Comparison of ENCODE assay signal across 12 cellular contexts in the genomic region with DNA sequence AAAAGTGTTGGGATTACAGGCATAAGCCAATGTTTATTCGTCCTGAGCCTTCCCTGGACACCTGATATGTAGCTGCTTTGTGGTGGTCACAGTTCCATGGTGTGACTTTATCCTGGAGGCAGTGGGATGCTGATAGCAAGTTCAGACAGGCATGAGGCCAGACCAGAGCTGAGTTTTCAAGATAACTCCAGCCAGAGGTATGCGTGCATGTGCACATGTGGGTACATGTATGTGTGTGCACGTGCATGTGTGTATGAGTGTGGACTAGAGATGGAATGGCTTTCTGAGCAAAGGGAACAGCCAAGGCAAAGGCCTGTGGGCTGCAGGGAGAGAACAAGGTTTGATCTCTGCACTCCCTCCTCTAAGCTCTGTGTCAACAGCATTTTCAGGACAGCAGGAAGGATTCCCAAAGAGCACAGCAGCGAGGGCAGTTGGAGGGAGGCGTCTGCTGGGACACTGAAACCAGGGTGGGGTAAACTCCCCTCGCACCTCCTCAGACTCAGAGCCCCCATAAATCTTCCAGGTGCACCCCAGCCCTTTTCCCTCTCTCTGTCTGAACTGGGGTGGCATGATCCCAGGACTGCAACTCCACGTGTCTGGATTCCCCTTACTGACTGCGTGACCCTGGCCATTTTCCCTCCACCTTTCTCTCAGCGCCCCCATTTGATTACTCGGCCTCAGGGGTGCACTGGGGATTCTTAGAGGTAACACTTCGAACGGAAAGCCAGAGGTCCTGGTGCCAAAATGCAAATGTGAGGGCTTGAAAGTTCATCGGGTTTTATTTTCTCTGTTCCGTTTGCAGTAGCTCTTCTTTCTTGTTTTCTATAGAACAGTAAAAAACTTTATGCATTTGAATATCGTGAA. TPM values are rescaled to one million over a fixed set of nuclear protein-coding genes. Genes with fewer than 3 reads are reported as not detected.
DNase-seq lines count a peak whose midpoint lies in the region; ATAC-seq lines count a peak whose summit lies in the region.
"Had no signal": no experiment of that assay in that cellular context is flagged by ENCODE, and none has a peak within 500 bp of the region (broad histone marks: within the 10 kb centered on the region; RNA-seq: fewer than 3 reads in every experiment).

No MANE protein-coding gene starts in this region.

- H3K4me3 ChIP-seq in Karpas-422 (ENCODE audit: low read length), result peak overlapping the region; percentile 42; the same call in 1 of the 2 replicates
- H3K4me3 ChIP-seq: gastroesophageal sphincter had no signal

- H3K9me2 ChIP-seq in Karpas-422 (replicated peaks; ENCODE audit: insufficient read depth, low read length), result no peaks in the 10 kb centered on the region

- H3K4me2 ChIP-seq in Karpas-422 (ENCODE audit: low read depth, low read length, poor library complexity, severe bottlenecking), result peak overlapping the region; percentile 64

- no peaks in the 10 kb centered on the region for H3K9me3 ChIP-seq in Karpas-422 (ENCODE audit: low read length)
- H3K9me3 ChIP-seq: gastroesophageal sphincter had no signal

- 0 out of 2 replicates have a peak, but pooled peaks cover 5% of the 10 kb centered on the region for H3K36me3 ChIP-seq in Karpas-422 (ENCODE audit: insufficient read depth, low read length)

- H3K79me2 ChIP-seq in Karpas-422 (ENCODE audit: low read length), result peaks cover 40% of the 10 kb centered on the region

- H3K27ac ChIP-seq in Karpas-422 (ENCODE audit: low read length), result peak overlapping the region; percentile 87
- H3K27ac ChIP-seq: gastroesophageal sphincter had no signal

- no peaks in the 10 kb centered on the region; the same call in 1 of the 2 replicates for H4K20me1 ChIP-seq in Karpas-422 (ENCODE audit: insufficient read depth, low read depth, low read length)

- peak overlapping the region; percentile 42 for H3K27ac Mint-ChIP-seq in activated naive CD4-positive, alpha-beta T cell treated with anti-CD3 and anti-CD28 coated beads, Interleukin-2, amount 10 ng/mL, durations not matched to agents 7 days and 5 days
- peak overlapping the region; percentile 90 to 93 for H3K27ac Mint-ChIP-seq in effector memory CD8-positive, alpha-beta T cell
- H3K27ac Mint-ChIP-seq in stimulated activated naive B cell treated with anti-CD40 and anti-IgM and Interleukin-4, amounts not matched to agents 10 μg/mL and 1 μg/mL and 100 μg/mL, for 72 hours, result peak overlapping the region; percentile 93

- H3K9me3 Mint-ChIP-seq in activated naive CD4-positive, alpha-beta T cell treated with anti-CD3 and anti-CD28 coated beads, Interleukin-2, amount 10 ng/mL, durations not matched to agents 7 days and 5 days, result no peaks in the 10 kb centered on the region
- no peaks in the 10 kb centered on the region for H3K9me3 Mint-ChIP-seq in effector memory CD8-positive, alpha-beta T cell
- H3K9me3 Mint-ChIP-seq in stimulated activated naive B cell treated with anti-CD40 and anti-IgM and Interleukin-4, amounts not matched to agents 10 μg/mL and 1 μg/mL and 100 μg/mL, for 72 hours, result peaks cover 5 to 6% of the 10 kb centered on the region in 2 donors

- H2AFZ ChIP-seq in Karpas-422 (ENCODE audit: low read length), result no peak overlapping the region

- H3K27me3 ChIP-seq in Karpas-422 (ENCODE audit: low read length), result no peaks in the 10 kb centered on the region
- H3K27me3 ChIP-seq: gastroesophageal sphincter had no signal

- CTCF ChIA-PET in activated naive CD4-positive, alpha-beta T cell treated with anti-CD3 and anti-CD28 coated beads, Interleukin-2, amount 10 ng/mL, durations not matched to agents 7 days and 5 days (lab: Charles Lee), result interaction anchor here (0.7 to 2.2 kb wide), 5 partner anchors 9 to 37 kb away, joined by 3 to 7 read pairs (median 4); a partner anchor contains a TSS

- H3K27me3 Mint-ChIP-seq in activated naive CD4-positive, alpha-beta T cell treated with anti-CD3 and anti-CD28 coated beads, Interleukin-2, amount 10 ng/mL, durations not matched to agents 7 days and 5 days, result no peaks in the 10 kb centered on the region
- no peaks in the 10 kb centered on the region for H3K27me3 Mint-ChIP-seq in effector memory CD8-positive, alpha-beta T cell
- no peaks in the 10 kb centered on the region for H3K27me3 Mint-ChIP-seq in stimulated activated naive B cell treated with anti-CD40 and anti-IgM and Interleukin-4, amounts not matched to agents 10 μg/mL and 1 μg/mL and 100 μg/mL, for 72 hours

- no peak for ATAC-seq in effector memory CD8-positive, alpha-beta T cell (replicated peaks)
- peak in 1 of 2 donors; percentile 35 for ATAC-seq in stimulated activated naive B cell treated with anti-CD40 and anti-IgM and Interleukin-4, amounts not matched to agents 10 μg/mL and 1 μg/mL and 100 μg/mL, for 72 hours (replicated peaks)
- ATAC-seq in HG02852 (IDR thresholded peaks at IDR 0.05; ENCODE audit: unreplicated experiment), result no peak
- ATAC-seq: gastroesophageal sphincter had no signal

- peak overlapping the region; percentile 52 for H3K9ac ChIP-seq in Karpas-422 (ENCODE audit: low read length)

- no peak overlapping the region for H3K4me3 Mint-ChIP-seq in activated naive CD4-positive, alpha-beta T cell treated with anti-CD3 and anti-CD28 coated beads, Interleukin-2, amount 10 ng/mL, durations not matched to agents 7 days and 5 days
- H3K4me3 Mint-ChIP-seq in effector memory CD8-positive, alpha-beta T cell, result peak overlapping the region; percentile 57 to 81
- peak overlapping the region; percentile 77 to 86 for H3K4me3 Mint-ChIP-seq in stimulated activated naive B cell treated with anti-CD40 and anti-IgM and Interleukin-4, amounts not matched to agents 10 μg/mL and 1 μg/mL and 100 μg/mL, for 72 hours

- H3K4me1 ChIP-seq in Karpas-422 (ENCODE audit: low read length), result peaks cover 75% of the 10 kb centered on the region

- peaks cover 55% of the 10 kb centered on the region for H3K36me3 Mint-ChIP-seq in activated naive CD4-positive, alpha-beta T cell treated with anti-CD3 and anti-CD28 coated beads, Interleukin-2, amount 10 ng/mL, durations not matched to agents 7 days and 5 days
- H3K36me3 Mint-ChIP-seq in effector memory CD8-positive, alpha-beta T cell (ENCODE audit: insufficient read depth), result peaks cover 76% of the 10 kb centered on the region
- peaks cover 48 to 74% of the 10 kb centered on the region in 2 donors for H3K36me3 Mint-ChIP-seq in stimulated activated naive B cell treated with anti-CD40 and anti-IgM and Interleukin-4, amounts not matched to agents 10 μg/mL and 1 μg/mL and 100 μg/mL, for 72 hours

- no peak for DNase-seq in activated naive CD4-positive, alpha-beta T cell treated with anti-CD3 and anti-CD28 coated beads, Interleukin-2, amount 10 ng/mL, durations not matched to agents 7 days and 5 days
- no peak for DNase-seq in activated naive CD4-positive, alpha-beta T cell treated with Interleukin-2 at 50 U/mL for 16 hours
- DNase-seq in Karpas-422 (peak; percentile 66), UCSD-AML1 (lab: John Stamatoyannopoulos, UW; ENCODE audit: unreplicated experiment) (no peak)
- no peak for DNase-seq in effector memory CD8-positive, alpha-beta T cell
- DNase-seq in stimulated activated naive B cell treated with anti-CD40 and anti-IgM and Interleukin-4, amounts not matched to agents 10 μg/mL and 1 μg/mL and 100 μg/mL, for 72 hours, result no peak
- no peak for DNase-seq in stimulated activated CD4-positive, alpha-beta T cell treated with anti-CD3 and anti-CD28 coated beads, Interleukin-15, amount 100 ng/mL, for 24 hours
- DNase-seq: activated CD4-positive, alpha-beta T cell treated with anti-CD3 and anti-CD28 coated beads for 4 hours; stimulated activated CD4-positive, alpha-beta T cell treated with anti-CD3 and anti-CD28 coated beads, Interleukin-12 subunit alpha, Interleukin-12 subunit beta, amount 100 ng/mL, for 4 hours had no signal

- H3K4me1 Mint-ChIP-seq in activated naive CD4-positive, alpha-beta T cell treated with anti-CD3 and anti-CD28 coated beads, Interleukin-2, amount 10 ng/mL, durations not matched to agents 7 days and 5 days, result peaks cover 86% of the 10 kb centered on the region
- peaks cover 71 to 78% of the 10 kb centered on the region in 2 donors for H3K4me1 Mint-ChIP-seq in effector memory CD8-positive, alpha-beta T cell (ENCODE audit: low read depth in 2 of 2)
- peaks cover 47 to 80% of the 10 kb centered on the region in 2 donors for H3K4me1 Mint-ChIP-seq in stimulated activated naive B cell treated with anti-CD40 and anti-IgM and Interleukin-4, amounts not matched to agents 10 μg/mL and 1 μg/mL and 100 μg/mL, for 72 hours

RNA-seq across cellular contexts. Expression of a gene that starts 15.3 kb away (rescaled TPM):
- 103 and 116 TPM in 2 replicates for total RNA-seq in Karpas-422 (2014; rRNA removed; shearing (Covaris generic); ENCODE audit: low replicate concordance)

RNA-seq across cellular contexts. Expression of a gene that starts 42.9 kb away (rescaled TPM):
- 0.32 and 0.48 TPM in 2 replicates for total RNA-seq in Karpas-422 (2014; rRNA removed; shearing (Covaris generic); ENCODE audit: low replicate concordance)
- total RNA-seq: SK-MEL-5 had no signal

Comparison
In these comparisons a context has a peak if more than half of its experiments do, and no peak if none do; other contexts are left out.
1. H3K27ac Mint-ChIP-seq: peak in every context shown above with its lines; median percentile 93 in stimulated activated naive B cell treated with anti-CD40 and anti-IgM and Interleukin-4, amounts not matched to agents 10 μg/mL and 1 μg/mL and 100 μg/mL, for 72 hours; 92 in effector memory CD8-positive, alpha-beta T cell; 42 in activated naive CD4-positive, alpha-beta T cell treated with anti-CD3 and anti-CD28 coated beads, Interleukin-2, amount 10 ng/mL, durations not matched to agents 7 days and 5 days.